ENCODE assay signal across 8 cellular contexts in genomic region chr2:73979686-73980085, GRCh38. TPM values are rescaled to one million over a fixed set of nuclear protein-coding genes. Genes with fewer than 3 reads are reported as not detected.
DNase-seq lines count a peak whose midpoint lies in the region; ATAC-seq and TF ChIP-seq lines count a peak whose summit lies in the region.

No MANE protein-coding gene starts in this region.

- peaks cover 0 to 4% (median 0%) of the 10 kb centered on the region in 11 experiments; a peak in 2 of 22 replicates for H4K20me1 ChIP-seq in BLaER1 treated with 17β-estradiol and CSF1 and Interleukin-3, amounts not matched to agents 10 nM and 100 nM

- no peaks in the 10 kb centered on the region for H3K9me3 ChIP-seq in BLaER1 treated with 17β-estradiol and CSF1 and Interleukin-3, amounts not matched to agents 10 nM and 100 nM (replicated peaks in 1 of 11)
- H3K9me3 ChIP-seq in HEK293 (ENCODE audit: control insufficient read depth, insufficient read depth, low read depth, low read length): no peaks in the 10 kb centered on the region

- TF ChIP-seq CTCF in HEK293 (tag by site-specific recombination; IDR thresholded peaks at IDR 0.05) (no peak), GM13977 (IDR thresholded peaks at IDR 0.05; ENCODE audit: extremely low read depth, insufficient read depth, missing control alignments) (no peak)

- H3K9me3 Mint-ChIP-seq in activated CD8-positive, alpha-beta T cell treated with anti-CD3 and anti-CD28 coated beads, Interleukin-2, amount 10 ng/mL, durations not matched to agents 7 days and 5 days (ENCODE audit: insufficient read depth): no peaks in the 10 kb centered on the region

- H3K27ac Mint-ChIP-seq in activated CD8-positive, alpha-beta T cell treated with anti-CD3 and anti-CD28 coated beads, Interleukin-2, amount 10 ng/mL, durations not matched to agents 7 days and 5 days: peak overlapping the region; percentile 84

- peak overlapping the region; percentile 27 to 97 (median 70); a peak in 17 of 22 replicates for H3K9ac ChIP-seq in BLaER1 treated with 17β-estradiol and CSF1 and Interleukin-3, amounts not matched to agents 10 nM and 100 nM

- no peak for ATAC-seq in activated CD8-positive, alpha-beta T cell treated with anti-CD3 and anti-CD28 coated beads, Interleukin-2, amount 10 ng/mL, durations not matched to agents 7 days and 5 days
- no peak for ATAC-seq in HG03342 (IDR thresholded peaks at IDR 0.05; ENCODE audit: unreplicated experiment)
- no peak for ATAC-seq in GM19328 (IDR thresholded peaks at IDR 0.05; ENCODE audit: unreplicated experiment)

- peaks cover 6% of the 10 kb centered on the region for H3K27me3 Mint-ChIP-seq in activated CD8-positive, alpha-beta T cell treated with anti-CD3 and anti-CD28 coated beads, Interleukin-2, amount 10 ng/mL, durations not matched to agents 7 days and 5 days (ENCODE audit: low read depth)

- POLR2A ChIA-PET in HEK293 (lab: Yijun Ruan, JAX): interaction anchor here (0.7 kb wide), 1 partner anchor 274 kb away, joined by 4 read pairs; no protein-coding TSS in a partner anchor
- POLR2A ChIA-PET in activated CD8-positive, alpha-beta T cell treated with anti-CD3 and anti-CD28 coated beads, Interleukin-2, amount 10 ng/mL, durations not matched to agents 7 days and 5 days (lab: Charles Lee): interaction anchor here (1.7 to 2.4 kb wide), 2 partner anchors 10 to 53 kb away, joined by 15 to 19 read pairs; partner anchors contain the start of gene DGUOK

- H3K4me2 ChIP-seq in BLaER1 treated with 17β-estradiol and CSF1 and Interleukin-3, amounts not matched to agents 10 nM and 100 nM: peak overlapping the region; percentile 87 to 100 (median 98)

- CTCF ChIA-PET in HEK293 (lab: Yijun Ruan, JAX): interaction anchor here (0.8 to 0.9 kb wide), 2 partner anchors 10 to 25 kb away, joined by 3 to 4 read pairs; no protein-coding TSS in a partner anchor
- CTCF ChIA-PET in activated CD8-positive, alpha-beta T cell treated with anti-CD3 and anti-CD28 coated beads, Interleukin-2, amount 10 ng/mL, durations not matched to agents 7 days and 5 days (lab: Charles Lee): interaction anchor here (0.7 to 1.7 kb wide), 6 partner anchors 8 to 152 kb away, joined by 3 to 9 read pairs (median 6); partner anchors contain the start of gene STAMBP

- H3K36me3 ChIP-seq in BLaER1 treated with 17β-estradiol and CSF1 and Interleukin-3, amounts not matched to agents 10 nM and 100 nM: 0 out of 22 replicates have a peak, but pooled peaks cover 0 to 4% (median 0%) of the 10 kb centered on the region in 11 experiments
- no peaks in the 10 kb centered on the region for H3K36me3 ChIP-seq in HEK293 (ENCODE audit: control insufficient read depth in 2 of 2, insufficient read depth in 1 of 2, low read length in 2 of 2)

- H3K4me3 Mint-ChIP-seq in activated CD8-positive, alpha-beta T cell treated with anti-CD3 and anti-CD28 coated beads, Interleukin-2, amount 10 ng/mL, durations not matched to agents 7 days and 5 days: peak overlapping the region; percentile 30

- H3K27ac ChIP-seq in BLaER1 treated with 17β-estradiol and CSF1 and Interleukin-3, amounts not matched to agents 10 nM and 100 nM: peak overlapping the region in 10 of 11 experiments; percentile 32 to 77 (median 66); a peak in 19 of 22 replicates
- H3K27ac ChIP-seq in HEK293 (ENCODE audit: extremely low read depth, low read depth, low read length): no peak overlapping the region

- no peaks in the 10 kb centered on the region for H3K27me3 ChIP-seq in BLaER1 treated with 17β-estradiol and CSF1 and Interleukin-3, amounts not matched to agents 10 nM and 100 nM

- H3K4me1 Mint-ChIP-seq in activated CD8-positive, alpha-beta T cell treated with anti-CD3 and anti-CD28 coated beads, Interleukin-2, amount 10 ng/mL, durations not matched to agents 7 days and 5 days (ENCODE audit: low read depth): peaks cover 82% of the 10 kb centered on the region

- DNase-seq in activated CD8-positive, alpha-beta T cell treated with anti-CD3 and anti-CD28 coated beads, Interleukin-2, amount 10 ng/mL, durations not matched to agents 7 days and 5 days: no peak
- peak; percentile 86 for DNase-seq in hepatic stellate cell (ENCODE audit: low spot score)
- no peak for DNase-seq in RPMI8226
- no peak for DNase-seq in GM13977 (ENCODE audit: low spot score)

- in situ Hi-C loops in GM13977 (cut with MboI; ENCODE audit: low pct_unique_long_range_greater_than_20kb, low sequenced_read_pairs, unreplicated experiment): no loop called here

- peaks cover 80 to 95% (median 91%) of the 10 kb centered on the region in 10 experiments for H3K4me1 ChIP-seq in BLaER1 treated with 17β-estradiol and CSF1 and Interleukin-3, amounts not matched to agents 10 nM and 100 nM
- H3K4me1 ChIP-seq in HEK293 (ENCODE audit: control insufficient read depth, insufficient read depth, low read length): peaks cover 14% of the 10 kb centered on the region

- H3K4me3 ChIP-seq in BLaER1 treated with 17β-estradiol and CSF1 and Interleukin-3, amounts not matched to agents 10 nM and 100 nM: peak overlapping the region in 8 of 10 experiments; percentile 51 to 74 (median 61); a peak in 16 of 20 replicates
- no peak overlapping the region for H3K4me3 ChIP-seq in HEK293 (ENCODE audit: low read depth, low read length)

- peaks cover 6% of the 10 kb centered on the region for H3K36me3 Mint-ChIP-seq in activated CD8-positive, alpha-beta T cell treated with anti-CD3 and anti-CD28 coated beads, Interleukin-2, amount 10 ng/mL, durations not matched to agents 7 days and 5 days (ENCODE audit: low read depth)

TF ChIP-seq in HEK293, 187 proteins besides CTCF, POLR2A, EP300 and RAD21:
- TF ChIP-seq ZNF169 (tag by site-specific recombination; IDR thresholded peaks at IDR 0.05): no peak
- no peak for TF ChIP-seq PRDM2 (tag by site-specific recombination; IDR thresholded peaks at IDR 0.05; ENCODE audit: borderline replicate concordance)
- TF ChIP-seq ZNF600 (tag by site-specific recombination; IDR thresholded peaks at IDR 0.05): no peak
- 0 out of 2 replicates have a peak, but pooled peaks have one; percentile 24 for TF ChIP-seq ZBTB17 (tag by site-specific recombination; IDR thresholded peaks at IDR 0.05)
- TF ChIP-seq GFI1B (tag by site-specific recombination; IDR thresholded peaks at IDR 0.05): no peak
- TF ChIP-seq YY1 (tag by site-specific recombination; IDR thresholded peaks at IDR 0.05): no peak
TF ChIP-seq in HEK293: peak in this region for 1.

RNA-seq across cellular contexts. Expression of gene TET3, which starts 5.0 kb away (rescaled TPM):
- 10 to 100 TPM; 20.4 to 20.9 TPM for total RNA-seq in activated CD8-positive, alpha-beta T cell treated with anti-CD3 and anti-CD28 coated beads, Interleukin-2, amount 10 ng/mL, durations not matched to agents 7 days and 5 days

RNA-seq across cellular contexts. Expression of gene DGUOK, which starts 53.0 kb away (rescaled TPM):
- 10 to 100 TPM; 71.5 to 72.1 TPM for total RNA-seq in activated CD8-positive, alpha-beta T cell treated with anti-CD3 and anti-CD28 coated beads, Interleukin-2, amount 10 ng/mL, durations not matched to agents 7 days and 5 days
